In the genomic region with DNA sequence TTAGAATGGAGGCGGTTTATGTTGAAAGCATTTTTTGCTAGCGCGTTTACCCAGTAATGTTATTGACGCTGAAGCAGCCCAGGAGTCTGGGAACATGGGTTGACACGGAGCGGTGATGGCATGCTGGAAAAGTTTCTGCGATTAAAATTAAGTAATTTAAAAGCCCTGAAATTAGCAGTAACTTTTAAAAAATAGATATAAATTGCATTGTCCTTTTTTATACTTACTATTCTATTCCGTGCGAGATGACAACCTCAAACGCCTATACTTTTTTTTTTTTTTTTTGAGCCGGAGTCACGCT, we compare ENCODE assay signal across 7 cellular contexts. TPM values are rescaled to one million over a fixed set of nuclear protein-coding genes. Genes with fewer than 3 reads are reported as not detected.
DNase-seq lines count a peak whose midpoint lies in the region; ATAC-seq and TF ChIP-seq lines count a peak whose summit lies in the region.

No MANE protein-coding gene starts in this region.

- POLR2A ChIA-PET in activated naive CD8-positive, alpha-beta T cell treated with anti-CD3 and anti-CD28 coated beads, Interleukin-2, amount 10 ng/mL, durations not matched to agents 7 days and 5 days (lab: Charles Lee): interaction anchor here (0.7 kb wide), 3 partner anchors 89 to 702 kb away, joined by 3 to 4 read pairs (median 3); partner anchors contain the start of gene ZNF665

- peaks cover 16% of the 10 kb centered on the region for H3K4me1 Mint-ChIP-seq in activated naive CD8-positive, alpha-beta T cell treated with anti-CD3 and anti-CD28 coated beads, Interleukin-2, amount 10 ng/mL, durations not matched to agents 7 days and 5 days

- DNase-seq in HL-60 (ENCODE audit: low read depth in 1 of 2, low spot score in 1 of 2) (no peak), kidney epithelial cell (ENCODE audit: low read depth) (no peak), putamen (ENCODE audit: low spot score) (no peak), NCI-H526 treated with DMSO at 0.1 percent for 48 hours (lab: John Stamatoyannopoulos, UW) (no peak)
- DNase-seq in activated naive CD8-positive, alpha-beta T cell treated with anti-CD3 and anti-CD28 coated beads, Interleukin-2, amount 10 ng/mL, durations not matched to agents 7 days and 5 days: no peak

- no peaks in the 10 kb centered on the region for H3K36me3 ChIP-seq in kidney epithelial cell (ENCODE audit: control insufficient read depth, insufficient read depth, low read length)
- peaks cover 6 to 12% (median 11%) of the 10 kb centered on the region in 5 donors for H3K36me3 ChIP-seq in subcutaneous abdominal adipose tissue (ENCODE audit: control insufficient read depth in 5 of 5, insufficient read depth in 5 of 5, low read length in 5 of 5)

- H3K9ac ChIP-seq in subcutaneous abdominal adipose tissue (ENCODE audit: low read length in 5 of 5): peak overlapping the region in 3 of 5 donors; percentile 48 to 81 (median 61)

- H3K27ac ChIP-seq in HL-60 (replicated peaks): peak overlapping the region; percentile 87
- H3K27ac ChIP-seq in subcutaneous abdominal adipose tissue (ENCODE audit: low read depth, low read length): no peak overlapping the region

- ATAC-seq in activated naive CD8-positive, alpha-beta T cell treated with anti-CD3 and anti-CD28 coated beads, Interleukin-2, amount 10 ng/mL, durations not matched to agents 7 days and 5 days (ENCODE audit: low read depth): no peak
- no peak for ATAC-seq in GM19455 (IDR thresholded peaks at IDR 0.05; ENCODE audit: unreplicated experiment)

- peak overlapping the region; percentile 87 for H3K27ac Mint-ChIP-seq in activated naive CD8-positive, alpha-beta T cell treated with anti-CD3 and anti-CD28 coated beads, Interleukin-2, amount 10 ng/mL, durations not matched to agents 7 days and 5 days

- H3K4me3 ChIP-seq in HL-60 (replicated peaks; ENCODE audit: insufficient read depth, low read length): peak overlapping the region; percentile 78
- H3K4me3 ChIP-seq in kidney epithelial cell (ENCODE audit: low read depth, low read length): peak overlapping the region; percentile 67
- H3K4me3 ChIP-seq in subcutaneous abdominal adipose tissue (ENCODE audit: low read depth in 1 of 5, low read length in 5 of 5): peak overlapping the region; percentile 84 to 98 (median 91)

- H3K9me3 Mint-ChIP-seq in activated naive CD8-positive, alpha-beta T cell treated with anti-CD3 and anti-CD28 coated beads, Interleukin-2, amount 10 ng/mL, durations not matched to agents 7 days and 5 days: peaks cover 17% of the 10 kb centered on the region

- H3K36me3 Mint-ChIP-seq in activated naive CD8-positive, alpha-beta T cell treated with anti-CD3 and anti-CD28 coated beads, Interleukin-2, amount 10 ng/mL, durations not matched to agents 7 days and 5 days: peaks cover 28% of the 10 kb centered on the region

- peak overlapping the region; percentile 89 for H3K4me3 Mint-ChIP-seq in activated naive CD8-positive, alpha-beta T cell treated with anti-CD3 and anti-CD28 coated beads, Interleukin-2, amount 10 ng/mL, durations not matched to agents 7 days and 5 days

- H3K4me1 ChIP-seq in subcutaneous abdominal adipose tissue (ENCODE audit: control insufficient read depth in 5 of 5, insufficient read depth in 5 of 5, low read length in 5 of 5): peaks cover 1 to 33% (median 24%) of the 10 kb centered on the region in 5 donors

- H3K27me3 ChIP-seq in HL-60 (ENCODE audit: insufficient read depth, poor library complexity, severe bottlenecking): no peaks in the 10 kb centered on the region
- H3K27me3 ChIP-seq in kidney epithelial cell (ENCODE audit: control insufficient read depth, insufficient read depth, low read length): no peaks in the 10 kb centered on the region
- H3K27me3 ChIP-seq in subcutaneous abdominal adipose tissue (ENCODE audit: control insufficient read depth in 5 of 5, insufficient read depth in 4 of 5, low read length in 5 of 5): no peaks in the 10 kb centered on the region

- H3K9me3 ChIP-seq in subcutaneous abdominal adipose tissue (ENCODE audit: control insufficient read depth in 5 of 5, low read length in 5 of 5): peaks cover 0 to 13% (median 4%) of the 10 kb centered on the region in 5 donors

- no peak for TF ChIP-seq CTCF in HL-60 (IDR thresholded peaks at IDR 0.05; ENCODE audit: insufficient read depth, low read length)
- no peak for TF ChIP-seq CTCF in kidney epithelial cell (IDR thresholded peaks at IDR 0.05; ENCODE audit: insufficient read depth, low read length, poor library complexity, severe bottlenecking)

- H3K27me3 Mint-ChIP-seq in activated naive CD8-positive, alpha-beta T cell treated with anti-CD3 and anti-CD28 coated beads, Interleukin-2, amount 10 ng/mL, durations not matched to agents 7 days and 5 days: no peaks in the 10 kb centered on the region

RNA-seq across cellular contexts. Expression of gene ZNF160, which starts 0.6 kb away (rescaled TPM):
- 10 to 100 TPM; 52.2 to 53.2 TPM for total RNA-seq in activated naive CD8-positive, alpha-beta T cell treated with anti-CD3 and anti-CD28 coated beads, Interleukin-2, amount 10 ng/mL, durations not matched to agents 7 days and 5 days
- total RNA-seq in kidney epithelial cell: 16.5 and 21.8 TPM in 2 replicates

RNA-seq across cellular contexts. Expression of gene ZNF415, which starts 28.9 kb away (rescaled TPM):
- total RNA-seq in activated naive CD8-positive, alpha-beta T cell treated with anti-CD3 and anti-CD28 coated beads, Interleukin-2, amount 10 ng/mL, durations not matched to agents 7 days and 5 days: 1 to 10 TPM in 1 of 2 experiments, under 1 TPM in 1; 0.72 to 1.5 TPM
- 3.6 and 3.9 TPM in 2 replicates for total RNA-seq in kidney epithelial cell

RNA-seq across cellular contexts. Expression of gene ZNF347, which starts 55.0 kb away (rescaled TPM):
- total RNA-seq in activated naive CD8-positive, alpha-beta T cell treated with anti-CD3 and anti-CD28 coated beads, Interleukin-2, amount 10 ng/mL, durations not matched to agents 7 days and 5 days: 10 to 100 TPM; 17.6 to 17.7 TPM
- total RNA-seq in kidney epithelial cell: 5.5 and 8.0 TPM in 2 replicates

RNA-seq across cellular contexts. Expression of gene ERVV-2, which starts 59.3 kb away (rescaled TPM):
- total RNA-seq in activated naive CD8-positive, alpha-beta T cell treated with anti-CD3 and anti-CD28 coated beads, Interleukin-2, amount 10 ng/mL, durations not matched to agents 7 days and 5 days: not detected
- total RNA-seq in kidney epithelial cell: not detected in 2 replicates
